ENCODE assay signal across 19 cellular contexts in the genomic region with DNA sequence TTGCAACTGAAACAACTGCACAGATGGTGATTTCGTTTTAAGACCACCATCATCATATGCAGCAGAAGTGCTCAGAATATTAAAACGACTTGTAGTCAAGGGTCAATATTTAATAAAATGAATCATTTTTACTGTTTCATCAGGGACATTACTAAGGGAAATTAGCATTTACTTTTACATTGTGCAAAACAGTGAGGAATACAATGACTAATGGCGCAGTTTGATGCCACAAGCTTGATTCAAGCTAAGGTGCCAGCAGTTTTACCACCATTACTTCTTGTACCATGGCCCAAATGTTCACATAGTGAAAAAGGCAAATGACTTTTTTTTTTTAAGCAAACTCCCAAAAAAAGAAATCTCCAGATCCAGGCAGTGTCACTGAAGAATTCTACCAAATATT.
DNase-seq lines count a peak whose midpoint lies in the region; ATAC-seq, FAIRE-seq and TF ChIP-seq lines count a peak whose summit lies in the region.
"Had no signal": no experiment of that assay in that cellular context is flagged by ENCODE, and none has a peak within 500 bp of the region (broad histone marks: within the 10 kb centered on the region; RNA-seq: fewer than 3 reads in every experiment).

No MANE protein-coding gene starts in this region.

- H3K36me3 ChIP-seq in mammary epithelial cell (ENCODE audit: insufficient read depth, low read length) (no peaks in the 10 kb centered on the region), bronchial epithelial cell (ENCODE audit: control insufficient read depth, insufficient read depth, low read length) (no peaks in the 10 kb centered on the region)

- no peak for TF ChIP-seq CTCF in MCF 10A (IDR thresholded peaks at IDR 0.05; ENCODE audit: unreplicated experiment)
- TF ChIP-seq CTCF in mammary epithelial cell (conservative IDR thresholded peaks at IDR 0.05 in 1 of 2, IDR thresholded peaks at IDR 0.05 in 1 of 2; ENCODE audit: extremely low read depth in 1 of 2, insufficient read depth in 1 of 2, low read depth in 1 of 2, low read length in 2 of 2) = no peak
- TF ChIP-seq CTCF in bronchial epithelial cell (IDR thresholded peaks at IDR 0.05; ENCODE audit: insufficient read depth, low read length, severe bottlenecking) = no peak
- TF ChIP-seq CTCF in omental fat pad (IDR thresholded peaks at IDR 0.05) = no peak

- H3K9me3 Mint-ChIP-seq in MCF 10A (ENCODE audit: unreplicated experiment) = peaks cover 8% of the 10 kb centered on the region
- H3K9me3 Mint-ChIP-seq: GM23338, H9 had no signal

- CTCF ChIA-PET in MCF 10A (lab: Yijun Ruan, JAX) (no interaction called here), mammary epithelial cell (lab: Charles Lee; ENCODE audit: low non-redundant PET) (no interaction called here)

- H3K4me1 ChIP-seq in mammary epithelial cell (ENCODE audit: insufficient read depth, low read length) = no peaks in the 10 kb centered on the region

- intact Hi-C loops in MCF 10A (cut with micrococcal nuclease) (loop anchor here (1.0 kb wide), 1 partner anchor 46 kb away; no protein-coding TSS in a partner anchor), mammary epithelial cell (cut with micrococcal nuclease) (no loop called here)

- no peak overlapping the region for H3K27ac ChIP-seq in mammary epithelial cell (ENCODE audit: insufficient read depth, low read depth, low read length)
- H3K27ac ChIP-seq: 22Rv1 had no signal

- 27% methylated on average over 3 of the region's 3 CpGs for WGBS in mammary epithelial cell (ENCODE audit: low coverage, missing lambda C conversion rate)

- peak; percentile 38 for ATAC-seq in omental fat pad (ENCODE audit: low FRiP score)
- ATAC-seq: GM23338, HCT116 had no signal

- no peak for FAIRE-seq in bronchial epithelial cell (lab: Jason Lieb, UNC)
- FAIRE-seq: A204.1, GM12891 had no signal

- DNase-seq in MCF 10A (ENCODE audit: unreplicated experiment) = peak; percentile 25
- DNase-seq in mammary epithelial cell = no peak
- peak; percentile 2 for DNase-seq in bronchial epithelial cell (ENCODE audit: low read depth)
- DNase-seq in omental fat pad (ENCODE audit: low spot score) = no peak
- no peak for DNase-seq in NCI-H146 (lab: John Stamatoyannopoulos, UW)
- no peak for DNase-seq in RPMI8226
- DNase-seq: C1 segment of cervical spinal cord; Calu3; CD4-positive, alpha-beta memory T cell; COR-L47; DMS53; DMS79 treated with DMSO at 0.1 percent for 48 hours; GF-D8; H9 had no signal

- H3K9ac ChIP-seq in mammary epithelial cell (ENCODE audit: insufficient read depth, low read length) = no peak overlapping the region

- H3K27me3 Mint-ChIP-seq in MCF 10A (ENCODE audit: insufficient read depth, unreplicated experiment) = no peaks in the 10 kb centered on the region

- H3K27me3 ChIP-seq in mammary epithelial cell (ENCODE audit: insufficient read depth, low read length) (no peaks in the 10 kb centered on the region), bronchial epithelial cell (ENCODE audit: control insufficient read depth, insufficient read depth, low read length) (no peaks in the 10 kb centered on the region)

- H3K79me2 ChIP-seq in mammary epithelial cell (ENCODE audit: insufficient read depth, low read length) = no peaks in the 10 kb centered on the region

- POLR2A ChIA-PET in MCF 10A (lab: Yijun Ruan, JAX) = interaction anchor here (0.7 to 1.5 kb wide), 4 partner anchors 16 to 49 kb away, joined by 3 to 4 read pairs (median 3); no protein-coding TSS in a partner anchor

- H3K4me3 ChIP-seq in mammary epithelial cell (replicated peaks in 1 of 3; ENCODE audit: insufficient read depth in 1 of 3, low read depth in 2 of 3, low read length in 3 of 3) (no peak overlapping the region), bronchial epithelial cell (ENCODE audit: low read depth, low read length) (no peak overlapping the region)
- H3K4me3 ChIP-seq: GM23338 had no signal

- peak overlapping the region; percentile 27 for H3K27ac Mint-ChIP-seq in MCF 10A (ENCODE audit: low read depth, unreplicated experiment)
- H3K27ac Mint-ChIP-seq: CD4-positive, alpha-beta memory T cell; GM23338; H9 had no signal

- H3K4me3 Mint-ChIP-seq in MCF 10A (ENCODE audit: unreplicated experiment) = no peak overlapping the region
- H3K4me3 Mint-ChIP-seq: CD4-positive, alpha-beta memory T cell; GM23338; H9 had no signal

- in situ Hi-C loops in mammary epithelial cell (cut with MboI; ENCODE audit: low sequenced_read_pairs in 2 of 2) = no loop called here

- no peak overlapping the region for H2AFZ ChIP-seq in mammary epithelial cell (ENCODE audit: low read depth, low read length)
- H2AFZ ChIP-seq: GM23338 had no signal

- peaks cover 7% of the 10 kb centered on the region for H3K36me3 Mint-ChIP-seq in MCF 10A (ENCODE audit: insufficient read depth, unreplicated experiment)
- H3K36me3 Mint-ChIP-seq: CD4-positive, alpha-beta memory T cell had no signal

- BruUV-seq in MCF 10A (replicated peaks; lab: Mats Ljungman, UMichigan) (no TSS peak), mammary epithelial cell (replicated peaks; lab: Mats Ljungman, UMichigan) (no TSS peak)

- H3K4me2 ChIP-seq in mammary epithelial cell (ENCODE audit: insufficient read depth, low read depth, low read length) = no peak overlapping the region
- H3K4me2 ChIP-seq: GM23338 had no signal

- no peaks in the 10 kb centered on the region for H4K20me1 ChIP-seq in mammary epithelial cell (ENCODE audit: insufficient read depth, low read length)

- peaks cover 9% of the 10 kb centered on the region for H3K4me1 Mint-ChIP-seq in MCF 10A (ENCODE audit: insufficient read depth, unreplicated experiment)
- H3K4me1 Mint-ChIP-seq: CD4-positive, alpha-beta memory T cell; GM23338; H9 had no signal

- dilution Hi-C loops in mammary epithelial cell (cut with HindIII; ENCODE audit: low sequenced_read_pairs) = no loop called here

- H3K9me3 ChIP-seq in mammary epithelial cell (replicated peaks; ENCODE audit: insufficient read depth, low read length) = peaks cover 14% of the 10 kb centered on the region

Comparison
In these comparisons a context has a peak if more than half of its experiments do, and no peak if none do; other contexts are left out.
1. DNase-seq: peak in MCF 10A (single experiment) and bronchial epithelial cell (single experiment); none in mammary epithelial cell (single experiment), omental fat pad (single experiment), NCI-H146 (single experiment) and RPMI8226 (single experiment).